ENCODE assay signal across 8 cellular contexts in genomic region chr2:239288951-239289481, GRCh38.
DNase-seq lines count a peak whose midpoint lies in the region; ATAC-seq, FAIRE-seq and TF ChIP-seq lines count a peak whose summit lies in the region.

No MANE protein-coding gene starts in this region.

- no peak overlapping the region for H2AFZ ChIP-seq in KMS-11 (ENCODE audit: low read depth)
- H2AFZ ChIP-seq in H1 (ENCODE audit: low read length), result no peak overlapping the region

- H3K9ac ChIP-seq in KMS-11, result peak overlapping the region; percentile 22; the same call in 1 of the 2 replicates
- H3K9ac ChIP-seq in H1 (replicated peaks in 1 of 4; ENCODE audit: extremely low read depth in 1 of 4, low read depth in 3 of 4, low read length in 3 of 4), result no peak overlapping the region

- H3K27ac ChIP-seq in KMS-11 (peak overlapping the region; percentile 54), H1 (ENCODE audit: low read depth, low read length) (no peak overlapping the region), spleen (peak overlapping the region; percentile 22 to 84 (median 64)), prostate gland (peak overlapping the region in 1 of 2 donors; percentile 9)

- H3K4me3 ChIP-seq in KMS-11 (IDR thresholded peaks at IDR 0.05; ENCODE audit: insufficient read depth, low read depth, low read length) (no peak overlapping the region), H1 (ENCODE audit: extremely low read depth in 1 of 4, insufficient read depth in 2 of 4, low read depth in 3 of 4, low read length in 4 of 4) (no peak overlapping the region), spleen (no peak overlapping the region), prostate gland (no peak overlapping the region)

- no peak for TF ChIP-seq POLR2A in H1 (IDR thresholded peaks at IDR 0.05; ENCODE audit: control extremely low read depth in 1 of 2, low read depth in 2 of 2, low read length in 2 of 2)
- no peak for TF ChIP-seq POLR2A in spleen (IDR thresholded peaks at IDR 0.05)
- TF ChIP-seq POLR2A in prostate gland (IDR thresholded peaks at IDR 0.05), result no peak

- peak; percentile 74 for ATAC-seq in GM21515 (IDR thresholded peaks at IDR 0.05; ENCODE audit: unreplicated experiment)

- H3K27ac Mint-ChIP-seq in CD14-positive monocyte, result peak overlapping the region in 5 of 7 donors; percentile 14 to 87 (median 73)

- H3K79me1 ChIP-seq in H1 (ENCODE audit: low read depth, low read length), result peaks cover 20% of the 10 kb centered on the region

- H3K4me3 Mint-ChIP-seq in CD14-positive monocyte, result peak overlapping the region; percentile 55 to 69

- H3K14ac ChIP-seq in H1 (ENCODE audit: insufficient read length), result no peak overlapping the region

- H4K20me1 ChIP-seq in KMS-11 (ENCODE audit: insufficient read depth) (no peaks in the 10 kb centered on the region), H1 (replicated peaks in 1 of 2; ENCODE audit: control insufficient read depth in 1 of 2, insufficient read depth in 2 of 2, low read length in 2 of 2) (peaks cover 2 to 11% of the 10 kb centered on the region in 2 experiments)

- H3K4ac ChIP-seq in H1 (replicated peaks; ENCODE audit: insufficient read length, low read depth, low read length), result no peak overlapping the region

- no peaks in the 10 kb centered on the region for H3K9me3 Mint-ChIP-seq in CD14-positive monocyte

- intact Hi-C loops in CD14-positive monocyte (cut with micrococcal nuclease), result no loop called here
- intact Hi-C loops in spleen (cut with DNase I; ENCODE audit: low total_unique reads), result no loop called here
- intact Hi-C loops in prostate gland (cut with DNase I), result no loop called here

- H3K4me1 ChIP-seq in KMS-11 (ENCODE audit: low read depth, poor library complexity, severe bottlenecking) (peaks cover 40% of the 10 kb centered on the region), H1 (replicated peaks in 1 of 4; ENCODE audit: control insufficient read depth in 3 of 4, insufficient read depth in 4 of 4, low read length in 3 of 4) (peaks cover 18 to 38% (median 35%) of the 10 kb centered on the region in 4 experiments), spleen (peaks cover 28 to 100% (median 78%) of the 10 kb centered on the region in 6 donors), prostate gland (replicated peaks) (no peaks in the 10 kb centered on the region)

- H3K23ac ChIP-seq in H1 (ENCODE audit: insufficient read length), result no peak overlapping the region

- no peak overlapping the region for H4K8ac ChIP-seq in H1 (ENCODE audit: extremely low read depth, insufficient read depth, low read length)

- TF ChIP-seq CTCF in CD14-positive monocyte (IDR thresholded peaks at IDR 0.05) (no peak), KMS-11 (conservative IDR thresholded peaks at IDR 0.05; ENCODE audit: low read depth, low read length) (no peak), H1 (IDR thresholded peaks at IDR 0.05; ENCODE audit: control extremely low read depth in 1 of 3, insufficient read depth in 1 of 3, low read depth in 1 of 3, low read length in 3 of 3) (no peak), spleen (IDR thresholded peaks at IDR 0.05 in 8 of 11, conservative IDR thresholded peaks at IDR 0.05 in 3 of 11) (no peak), prostate gland (IDR thresholded peaks at IDR 0.05) (no peak)

- no peak overlapping the region for H2BK20ac ChIP-seq in H1 (ENCODE audit: low read length)

- H3K27me3 ChIP-seq in KMS-11 (ENCODE audit: insufficient read depth, low read depth) (no peaks in the 10 kb centered on the region), H1 (replicated peaks in 1 of 4; ENCODE audit: control insufficient read depth in 3 of 4, extremely low read depth in 1 of 4, insufficient read depth in 3 of 4, low read length in 3 of 4) (no peaks in the 10 kb centered on the region), spleen (replicated peaks in 1 of 7) (no peaks in the 10 kb centered on the region), prostate gland (replicated peaks; ENCODE audit: insufficient read depth) (no peaks in the 10 kb centered on the region)

- H3K4me1 Mint-ChIP-seq in CD14-positive monocyte, result peaks cover 49% of the 10 kb centered on the region

- 0 out of 2 replicates have a peak overlapping the region, but pooled peaks have one; percentile 11 for H2BK15ac ChIP-seq in H1 (ENCODE audit: low read length)

- H2BK120ac ChIP-seq in H1 (replicated peaks; ENCODE audit: low read depth, low read length), result no peak overlapping the region

- no peak overlapping the region for H4K5ac ChIP-seq in H1 (ENCODE audit: insufficient read length, low read depth, low read length)

- peaks cover under 1 to 6% of the 10 kb centered on the region in 2 donors for H3K36me3 Mint-ChIP-seq in CD14-positive monocyte

- CTCF ChIA-PET in H1 (lab: Charles Lee; ENCODE audit: partially characterized antibody), result no interaction called here

- POLR2A ChIA-PET in H1 (lab: Charles Lee; ENCODE audit: partially characterized antibody), result no interaction called here

- H3K36me3 ChIP-seq in KMS-11 (ENCODE audit: insufficient read depth) (no peaks in the 10 kb centered on the region), H1 (ENCODE audit: control insufficient read depth in 2 of 4, insufficient read depth in 4 of 4, low read length in 3 of 4) (no peaks in the 10 kb centered on the region), spleen (peaks cover 0 to 5% (median 0%) of the 10 kb centered on the region in 6 donors), prostate gland (no peaks in the 10 kb centered on the region)

- H3K79me2 ChIP-seq in KMS-11 (ENCODE audit: insufficient read depth, low read depth) (peaks cover 53% of the 10 kb centered on the region; the same call in 1 of the 2 replicates), H1 (ENCODE audit: control insufficient read depth in 1 of 2, insufficient read depth in 2 of 2, low read length in 2 of 2) (peaks cover 0 to 84% of the 10 kb centered on the region in 2 experiments; a peak in 3 of 4 replicates)

- no peaks in the 10 kb centered on the region for H3K9me3 ChIP-seq in H1 (ENCODE audit: insufficient read depth in 2 of 2, low read depth in 1 of 2, low read length in 1 of 2)
- H3K9me3 ChIP-seq in spleen, result no peaks in the 10 kb centered on the region
- H3K9me3 ChIP-seq in prostate gland, result no peaks in the 10 kb centered on the region

- H2AK5ac ChIP-seq in H1 (ENCODE audit: low read depth, low read length), result no peak overlapping the region

- no peak overlapping the region for H3K56ac ChIP-seq in H1 (replicated peaks; ENCODE audit: insufficient read length, low read depth, low read length)

- no peaks in the 10 kb centered on the region for H3K23me2 ChIP-seq in H1 (ENCODE audit: low read depth, low read length)

- peaks cover 0 to 7% (median 0%) of the 10 kb centered on the region in 3 donors for H3K27me3 Mint-ChIP-seq in CD14-positive monocyte (ENCODE audit: low read depth in 3 of 3)

- no peak overlapping the region for H2BK5ac ChIP-seq in H1 (ENCODE audit: low read depth, low read length)

- DNase-seq in CD14-positive monocyte (ENCODE audit: low spot score) (peak; percentile 27), H1 (ENCODE audit: low read depth in 1 of 2, low spot score in 2 of 2) (no peak), spleen (peak; percentile 74), prostate gland (ENCODE audit: low spot score) (no peak), DMS79 (lab: John Stamatoyannopoulos, UW) (no peak), NCI-H1417 (lab: John Stamatoyannopoulos, UW) (no peak)

- FAIRE-seq in H1 (lab: Jason Lieb, UNC), result no peak

- TF ChIP-seq RAD21 in H1 (IDR thresholded peaks at IDR 0.05 in 1 of 2, conservative IDR thresholded peaks at IDR 0.05 in 1 of 2; ENCODE audit: low read depth in 2 of 2, low read length in 2 of 2), result no peak

- no peak overlapping the region for H3K18ac ChIP-seq in H1 (ENCODE audit: extremely low read depth, low read length)

- 74% methylated on average over 7 of the region's 7 CpGs; no CpG with 5 or more reads in 1 of the 2 experiments for WGBS in H1 (ENCODE audit: extremely low coverage in 1 of 2, insufficient coverage in 1 of 2, insufficient read length in 1 of 2, insufficient replicate concordance in 2 of 2, low coverage in 1 of 2, low lambda C conversion rate in 2 of 2, missing lambda C conversion rate in 1 of 2), 2 experiments
- 33 to 56% (median 38%) methylated on average over 7 of the region's 7 CpGs for WGBS in spleen, 5 donors
- 46% methylated on average over 7 of the region's 7 CpGs for WGBS in prostate gland

- TF ChIP-seq EP300 in H1 (IDR thresholded peaks at IDR 0.05; ENCODE audit: borderline replicate concordance in 1 of 2, low read depth in 2 of 2, low read length in 2 of 2), result no peak

- peak overlapping the region; percentile 81 for H3K4me2 ChIP-seq in KMS-11
- H3K4me2 ChIP-seq in H1 (ENCODE audit: insufficient read depth in 1 of 2, low read depth in 2 of 2, low read length in 2 of 2), result no peak overlapping the region

- H4K91ac ChIP-seq in H1 (replicated peaks; ENCODE audit: insufficient read length, low read length), result no peak overlapping the region

- H2BK12ac ChIP-seq in H1 (ENCODE audit: low read depth, low read length), result no peak overlapping the region

TF ChIP-seq in H1, 55 proteins besides CTCF, POLR2A, EP300 and RAD21:
- TF ChIP-seq JUND (IDR thresholded peaks at IDR 0.05; ENCODE audit: low read length) (no peak), NRF1 (IDR thresholded peaks at IDR 0.05; ENCODE audit: low read depth, low read length) (no peak), MAFK (IDR thresholded peaks at IDR 0.05; ENCODE audit: low read depth, low read length) (no peak), CBX8 (IDR thresholded peaks at IDR 0.05; ENCODE audit: borderline replicate concordance, low read depth, low read length) (no peak), SIX5 (IDR thresholded peaks at IDR 0.05; ENCODE audit: low read depth, low read length) (no peak), SP4 (IDR thresholded peaks at IDR 0.05; ENCODE audit: low read length) (no peak), RNF2 (IDR thresholded peaks at IDR 0.05; ENCODE audit: borderline replicate concordance, low read depth, low read length, missing control alignments, poor library complexity, severe bottlenecking) (no peak), SP1 (IDR thresholded peaks at IDR 0.05; ENCODE audit: low read depth, low read length) (no peak), POLR2AphosphoS5 (IDR thresholded peaks at IDR 0.05; ENCODE audit: low read depth, low read length) (no peak)

Comparison
In these comparisons a context has a peak if more than half of its experiments do, and no peak if none do; other contexts are left out.
1. DNase-seq: peak in CD14-positive monocyte (single experiment) and spleen (single experiment); none in H1 (0 of 2), prostate gland (single experiment), DMS79 (single experiment) and NCI-H1417 (0 of 3).